8 cellular contexts compared by ENCODE assay signal in the genomic region with DNA sequence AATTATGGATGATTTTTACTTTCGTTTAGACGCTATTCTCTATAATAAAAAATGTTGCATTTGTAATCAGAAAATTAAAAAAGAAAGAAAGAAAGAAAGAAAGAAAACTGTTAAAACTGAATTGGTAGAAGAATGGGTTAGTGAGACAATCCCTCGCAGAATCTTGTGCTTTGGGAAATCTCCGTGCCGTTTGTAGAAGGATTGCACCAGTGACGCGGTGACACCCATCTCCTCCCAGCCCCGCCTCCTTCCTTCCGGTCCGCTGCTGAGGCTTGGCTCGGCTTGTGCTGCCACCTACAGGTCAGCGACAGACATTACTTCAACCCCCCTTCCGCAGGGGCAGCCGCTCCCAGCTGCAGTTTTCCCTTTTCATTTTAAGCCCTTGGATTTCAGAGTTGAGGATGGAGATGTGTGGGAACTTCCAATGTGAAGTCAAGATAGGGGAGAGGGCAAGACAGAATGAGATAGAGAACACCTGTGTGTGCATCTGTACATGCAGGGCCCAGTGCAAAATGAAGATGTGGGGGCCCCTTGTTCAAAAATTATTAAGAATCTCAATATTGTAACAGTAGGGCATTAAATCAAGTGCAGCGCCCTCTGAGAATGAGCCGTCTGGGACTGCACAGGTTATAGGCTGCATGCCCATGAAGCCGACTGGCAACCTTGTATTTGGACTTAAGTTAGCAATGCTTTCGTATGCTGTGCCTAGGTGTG. TPM values are rescaled to one million over a fixed set of nuclear protein-coding genes. Genes with fewer than 3 reads are reported as not detected.
DNase-seq lines count a peak whose midpoint lies in the region; ATAC-seq and TF ChIP-seq lines count a peak whose summit lies in the region.

No MANE protein-coding gene starts in this region.

- H3K4me1 Mint-ChIP-seq in activated T-cell treated with anti-CD3 and anti-CD28 coated beads, Interleukin-2, amount 50 U/mL, for 4 hours (ENCODE audit: low read depth) = peaks cover 9% of the 10 kb centered on the region
- peaks cover 5 to 16% (median 9%) of the 10 kb centered on the region in 7 donors for H3K4me1 Mint-ChIP-seq in naive thymus-derived CD4-positive, alpha-beta T cell

- H3K36me3 ChIP-seq in naive thymus-derived CD4-positive, alpha-beta T cell (ENCODE audit: control insufficient read depth in 2 of 3, insufficient read depth in 3 of 3, low read length in 3 of 3) = no peaks in the 10 kb centered on the region

- CTCF ChIA-PET in naive thymus-derived CD4-positive, alpha-beta T cell (lab: Charles Lee) = interaction anchor here (0.6 to 2.8 kb wide), 10 partner anchors 24 to 919 kb away, joined by 3 to 14 read pairs (median 4); no protein-coding TSS in a partner anchor

- no peaks in the 10 kb centered on the region for H3K27me3 ChIP-seq in naive thymus-derived CD4-positive, alpha-beta T cell (ENCODE audit: control insufficient read depth in 2 of 2, insufficient read depth in 2 of 2, low read length in 2 of 2)

- POLR2A ChIA-PET in naive thymus-derived CD4-positive, alpha-beta T cell (lab: Charles Lee) = interaction anchor here (0.5 to 2.1 kb wide), 7 partner anchors 8 to 1668 kb away, joined by 3 to 6 read pairs (median 3); a partner anchor contains a TSS

- H3K27ac Mint-ChIP-seq in naive thymus-derived CD4-positive, alpha-beta T cell = peak overlapping the region; percentile 81 to 97 (median 96)

- TF ChIP-seq CTCF in AG09319 (IDR thresholded peaks at IDR 0.05; ENCODE audit: low read depth, low read length) = peak; percentile 91

- no peaks in the 10 kb centered on the region for H3K9me3 Mint-ChIP-seq in activated T-cell treated with anti-CD3 and anti-CD28 coated beads, Interleukin-2, amount 50 U/mL, for 4 hours
- H3K9me3 Mint-ChIP-seq in naive thymus-derived CD4-positive, alpha-beta T cell = no peaks in the 10 kb centered on the region

- DNase-seq in AG09319 (ENCODE audit: extremely low read depth, low read depth) = peak; percentile 58
- peak; percentile 76 for DNase-seq in KG1 (lab: John Stamatoyannopoulos, UW)
- DNase-seq in activated T-cell treated with anti-CD3 and anti-CD28 coated beads, Interleukin-2, amount 50 U/mL, for 4 hours = peak; percentile 87
- peak; percentile 77 for DNase-seq in fibroblast of gingiva (ENCODE audit: low read depth)
- peak; percentile 76 to 90 (median 88) for DNase-seq in naive thymus-derived CD4-positive, alpha-beta T cell
- peak; percentile 72 to 84 for DNase-seq in stimulated activated CD8-positive, alpha-beta memory T cell treated with anti-CD3 and anti-CD28 coated beads, Interleukin-7, amount 100 ng/mL, for 48 hours (ENCODE audit: extremely low read depth in 1 of 2, low read depth in 1 of 2)

- H3K27ac ChIP-seq in naive thymus-derived CD4-positive, alpha-beta T cell (ENCODE audit: low read depth, low read length) = peak overlapping the region; percentile 77

- H3K36me3 Mint-ChIP-seq in activated T-cell treated with anti-CD3 and anti-CD28 coated beads, Interleukin-2, amount 50 U/mL, for 4 hours (ENCODE audit: insufficient read depth) = no peaks in the 10 kb centered on the region
- H3K36me3 Mint-ChIP-seq in naive thymus-derived CD4-positive, alpha-beta T cell = no peaks in the 10 kb centered on the region

- ATAC-seq in GM19372 (IDR thresholded peaks at IDR 0.05; ENCODE audit: low read depth, unreplicated experiment) = peak; percentile 77
- ATAC-seq in activated T-cell treated with anti-CD3 and anti-CD28 coated beads, Interleukin-2, amount 50 U/mL, for 4 hours = peak; percentile 85 to 88
- ATAC-seq in naive thymus-derived CD4-positive, alpha-beta T cell = peak; percentile 98

- no peaks in the 10 kb centered on the region for H3K9me3 ChIP-seq in naive thymus-derived CD4-positive, alpha-beta T cell (ENCODE audit: control insufficient read depth in 2 of 3, low read length in 3 of 3)

- peak overlapping the region; percentile 69 for H3K4me3 ChIP-seq in naive thymus-derived CD4-positive, alpha-beta T cell (ENCODE audit: low read length)

- intact Hi-C loops in naive thymus-derived CD4-positive, alpha-beta T cell (cut with micrococcal nuclease) = loop anchor here (1.0 to 5.0 kb wide), 9 partner anchors 73 to 451 kb away; a partner anchor contains a TSS

- peaks cover 7% of the 10 kb centered on the region for H3K27me3 Mint-ChIP-seq in activated T-cell treated with anti-CD3 and anti-CD28 coated beads, Interleukin-2, amount 50 U/mL, for 4 hours (ENCODE audit: low read depth)
- H3K27me3 Mint-ChIP-seq in naive thymus-derived CD4-positive, alpha-beta T cell = peaks cover 0 to 25% (median 4%) of the 10 kb centered on the region in 5 donors

- peaks cover 0 to 4% of the 10 kb centered on the region in 2 donors for H3K4me1 ChIP-seq in naive thymus-derived CD4-positive, alpha-beta T cell (ENCODE audit: control insufficient read depth in 2 of 2, insufficient read depth in 2 of 2, low read length in 2 of 2)

- peak overlapping the region; percentile 91 for H3K4me3 Mint-ChIP-seq in activated T-cell treated with anti-CD3 and anti-CD28 coated beads, Interleukin-2, amount 50 U/mL, for 4 hours
- peak overlapping the region; percentile 87 to 99 (median 96) for H3K4me3 Mint-ChIP-seq in naive thymus-derived CD4-positive, alpha-beta T cell

TF ChIP-seq in PFSK-1, 5 proteins besides CTCF, POLR2A, EP300 and RAD21:
- TF ChIP-seq SIN3A (IDR thresholded peaks at IDR 0.05; ENCODE audit: borderline replicate concordance, insufficient read depth, low read length) (no peak), FOXP2 (optimal IDR thresholded peaks at IDR 0.05; ENCODE audit: borderline replicate concordance, extremely low read depth, extremely low read length, insufficient read depth) (peak; percentile 77)

RNA-seq across cellular contexts. Expression of a gene that starts 41.1 kb away (rescaled TPM):
- 33.4 TPM for polyA plus RNA-seq in PFSK-1 (2012; ENCODE audit: insufficient read length, low read depth)
- 1 to 10 TPM; 1.2 TPM for total RNA-seq in activated T-cell treated with anti-CD3 and anti-CD28 coated beads, Interleukin-2, amount 50 U/mL, for 4 hours
- 1 to 10 TPM in 2 of 5 experiments, under 1 TPM in 3; 0.22 to 6.1 (median 0.48) TPM for total RNA-seq in naive thymus-derived CD4-positive, alpha-beta T cell
- polyA plus RNA-seq in naive thymus-derived CD4-positive, alpha-beta T cell = under 1 TPM in 1 of 2 donors, not detected in 1; 0.34 TPM

RNA-seq across cellular contexts. Expression of a gene that starts 41.4 kb away (rescaled TPM):
- polyA plus RNA-seq in PFSK-1 (2012; ENCODE audit: insufficient read length, low read depth) = 171 TPM
- 1 to 10 TPM; 4.7 to 7.2 (median 6.0) TPM for total RNA-seq in activated T-cell treated with anti-CD3 and anti-CD28 coated beads, Interleukin-2, amount 50 U/mL, for 4 hours
- total RNA-seq in naive thymus-derived CD4-positive, alpha-beta T cell = 10 to 100 TPM in 2 of 5 experiments, 1 to 10 TPM in 2, under 1 TPM in 1; 0.65 to 22.3 (median 5.9) TPM
- polyA plus RNA-seq in naive thymus-derived CD4-positive, alpha-beta T cell = under 1 TPM; 0.51 to 0.53 TPM

Comparison
In these comparisons a context has a peak if more than half of its experiments do, and no peak if none do; other contexts are left out.
1. Peak in every context shown above with its lines: DNase-seq, ATAC-seq, H3K4me3 ChIP-seq and H3K27ac ChIP-seq.